27 cellular contexts compared by ENCODE assay signal in the genomic region with DNA sequence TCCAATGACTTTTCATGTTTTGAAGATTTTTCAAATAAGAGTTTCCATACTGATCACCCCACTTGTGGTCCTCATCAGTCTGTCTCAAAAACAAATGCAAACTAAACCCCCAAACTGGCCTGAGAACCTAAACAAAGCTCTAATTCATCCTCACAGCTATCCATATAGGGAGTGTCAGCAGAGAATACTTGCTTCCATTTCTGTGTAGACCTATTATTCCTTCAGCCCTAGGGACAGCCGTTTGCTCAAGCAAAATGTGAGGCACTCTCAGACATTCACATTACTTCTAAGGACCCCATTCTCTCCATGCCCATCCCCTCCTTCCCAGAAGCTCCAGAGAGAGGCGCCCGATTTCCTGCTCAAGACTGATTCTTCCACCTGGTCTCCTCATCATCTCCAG. TPM values are rescaled to one million over a fixed set of nuclear protein-coding genes. Genes with fewer than 3 reads are reported as not detected.
DNase-seq lines count a peak whose midpoint lies in the region; ATAC-seq, FAIRE-seq and TF ChIP-seq lines count a peak whose summit lies in the region.
"Had no signal": no experiment of that assay in that cellular context is flagged by ENCODE, and none has a peak within 500 bp of the region (broad histone marks: within the 10 kb centered on the region; RNA-seq: fewer than 3 reads in every experiment).

No MANE protein-coding gene starts in this region.

- H3K27me3 ChIP-seq in bronchial epithelial cell (ENCODE audit: control insufficient read depth, insufficient read depth, low read length) (no peaks in the 10 kb centered on the region), brain microvascular endothelial cell (replicated peaks) (no peaks in the 10 kb centered on the region)
- H3K27me3 ChIP-seq: SJSA1 had no signal

- H3K27ac ChIP-seq in brain microvascular endothelial cell: no peak overlapping the region
- H3K27ac ChIP-seq: C4-2B, PC-9, SJSA1 had no signal

- H3K36me3 ChIP-seq in bronchial epithelial cell (ENCODE audit: control insufficient read depth, insufficient read depth, low read length) (peaks cover 9% of the 10 kb centered on the region), brain microvascular endothelial cell (replicated peaks) (no peaks in the 10 kb centered on the region)

- ATAC-seq in GM21528 (IDR thresholded peaks at IDR 0.05; ENCODE audit: low FRiP score, unreplicated experiment): no peak
- ATAC-seq: CD8-positive, alpha-beta T cell; K562 had no signal

- no peak for TF ChIP-seq CTCF in bronchial epithelial cell (IDR thresholded peaks at IDR 0.05; ENCODE audit: insufficient read depth, low read length, severe bottlenecking)
- TF ChIP-seq CTCF in brain microvascular endothelial cell (IDR thresholded peaks at IDR 0.05; ENCODE audit: low read depth, low read length, missing control alignments): no peak

- in situ Hi-C loops in brain microvascular endothelial cell (cut with HindIII; ENCODE audit: low pct_ligation_motif_present, low sequenced_read_pairs): no loop called here

- no peak for DNase-seq in bronchial epithelial cell (ENCODE audit: low read depth)
- DNase-seq in globus pallidus (ENCODE audit: low spot score): peak; percentile 37
- DNase-seq in pons (ENCODE audit: low spot score): peak; percentile 66
- no peak for DNase-seq in brain microvascular endothelial cell
- DNase-seq in inferior parietal cortex (ENCODE audit: extremely low spot score): no peak
- no peak for DNase-seq in NCI-H187 (lab: John Stamatoyannopoulos, UW)
- DNase-seq: CD8-positive, alpha-beta T cell; DMS79 treated with DMSO at 0.1 percent for 48 hours; GF-D8; Kasumi-1; NCI-H1092 treated with DMSO at 0.1 percent for 48 hours; NCI-H1436; NCI-H1930; NCI-H446; NCI-H524 treated with DMSO at 0.1 percent for 48 hours; NCI-H82; NK-92 treated with Interleukin-12 subunit alpha and Interleukin-12 subunit beta, amount 100 ng/mL, for 24 hours; PC-9; Right ventricle myocardium superior; RPMI8226 had no signal

- no peak overlapping the region for H3K4me3 ChIP-seq in bronchial epithelial cell (ENCODE audit: low read depth, low read length)
- no peak overlapping the region for H3K4me3 ChIP-seq in brain microvascular endothelial cell (ENCODE audit: low read depth, low read length)
- H3K4me3 ChIP-seq: K562, PC-9, SJSA1 had no signal

- FAIRE-seq in bronchial epithelial cell (lab: Jason Lieb, UNC): peak; percentile 86
- FAIRE-seq: GM12891, H54, HTR-8/SVneo, K562 had no signal

RNA-seq across cellular contexts. Expression of a gene that starts 24.6 kb away (rescaled TPM):
- 5.5 and 6.7 TPM in 2 replicates for total RNA-seq in bronchial epithelial cell

Comparison
In these comparisons a context has a peak if more than half of its experiments do, and no peak if none do; other contexts are left out.
1. DNase-seq: peak in globus pallidus (single experiment) and pons (single experiment); none in bronchial epithelial cell (single experiment), brain microvascular endothelial cell (single experiment), inferior parietal cortex (single experiment) and NCI-H187 (0 of 2).